8 cellular contexts compared by ENCODE assay signal in the genomic region with DNA sequence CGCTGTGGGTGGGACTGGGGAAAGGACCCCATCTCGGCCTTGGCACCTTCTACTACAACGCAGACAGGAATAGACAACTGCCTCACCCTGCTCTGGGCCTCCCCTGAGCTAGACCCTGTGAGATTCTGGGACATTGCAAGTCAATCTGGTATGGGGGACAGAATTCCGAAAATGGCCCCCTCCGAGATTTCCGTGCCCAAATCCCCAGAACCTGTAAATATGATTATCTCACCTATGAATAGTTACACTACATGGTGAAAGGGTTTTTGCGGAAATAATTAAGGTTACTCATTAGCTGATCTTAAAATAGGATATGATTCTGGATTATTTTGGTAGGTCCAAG. TPM values are rescaled to one million over a fixed set of nuclear protein-coding genes. Genes with fewer than 3 reads are reported as not detected.
DNase-seq lines count a peak whose midpoint lies in the region; ATAC-seq and TF ChIP-seq lines count a peak whose summit lies in the region.

No MANE protein-coding gene starts in this region.

- no peaks in the 10 kb centered on the region for H3K27me3 Mint-ChIP-seq in natural killer cell (ENCODE audit: low read depth in 2 of 2)

- H3K27ac ChIP-seq in ectodermal cell (ENCODE audit: insufficient read depth, low read depth, low read length, poor library complexity, severe bottlenecking), result peak overlapping the region; percentile 97

- intact Hi-C loops in natural killer cell (cut with micrococcal nuclease), result loop anchor here (1.0 kb wide), 3 partner anchors 44 to 61 kb away; a partner anchor contains a TSS

- H3K9me3 ChIP-seq in BE2C (no peaks in the 10 kb centered on the region), MG63 (no peaks in the 10 kb centered on the region), ectodermal cell (ENCODE audit: control insufficient read depth, low read length) (no peaks in the 10 kb centered on the region)

- TF ChIP-seq CTCF in BE2C (IDR thresholded peaks at IDR 0.05; ENCODE audit: low read depth, low read length) (no peak), natural killer cell (IDR thresholded peaks at IDR 0.05) (no peak)

- peak overlapping the region; percentile 97 to 100 for H3K27ac Mint-ChIP-seq in natural killer cell

- DNase-seq in BE2C (no peak), MG63 (no peak), natural killer cell (no peak), NCI-H1105 treated with DMSO at 0.1 percent for 48 hours (lab: John Stamatoyannopoulos, UW) (no peak)
- no peak for DNase-seq in effector CD8-positive, alpha-beta T cell (lab: John Stamatoyannopoulos, UW)

- ATAC-seq in natural killer cell (no peak), HG03175 (IDR thresholded peaks at IDR 0.05; ENCODE audit: unreplicated experiment) (no peak), GM19397 (IDR thresholded peaks at IDR 0.05; ENCODE audit: unreplicated experiment) (no peak)

- peaks cover 25 to 44% of the 10 kb centered on the region in 2 donors for H3K4me1 Mint-ChIP-seq in natural killer cell

- H3K4me3 ChIP-seq in BE2C (ENCODE audit: low read depth, low read length) (peak overlapping the region; percentile 90), MG63 (peak overlapping the region; percentile 71), ectodermal cell (ENCODE audit: insufficient read depth, low read depth, low read length) (peak overlapping the region; percentile 80)

- H3K4me3 Mint-ChIP-seq in natural killer cell, result peak overlapping the region; percentile 97

- no peaks in the 10 kb centered on the region for H3K36me3 Mint-ChIP-seq in natural killer cell

- no peaks in the 10 kb centered on the region for H3K9me3 Mint-ChIP-seq in natural killer cell

- H3K27me3 ChIP-seq in BE2C (no peaks in the 10 kb centered on the region), MG63 (no peaks in the 10 kb centered on the region), ectodermal cell (ENCODE audit: control insufficient read depth, insufficient read depth, low read length, poor library complexity, severe bottlenecking) (no peaks in the 10 kb centered on the region)

- H3K36me3 ChIP-seq in BE2C, result peaks cover 7% of the 10 kb centered on the region; the same call in 1 of the 2 replicates
- peaks cover 17% of the 10 kb centered on the region for H3K36me3 ChIP-seq in MG63
- H3K36me3 ChIP-seq in ectodermal cell (ENCODE audit: control insufficient read depth, insufficient read depth, low read length), result peaks cover 10% of the 10 kb centered on the region

- no peaks in the 10 kb centered on the region for H3K4me1 ChIP-seq in BE2C
- H3K4me1 ChIP-seq in ectodermal cell (ENCODE audit: control insufficient read depth, insufficient read depth, low read length), result peaks cover 6% of the 10 kb centered on the region

- WGBS in ectodermal cell, 2 experiments, result 27 to 31% methylated on average over 5 to 7 of the region's 7 CpGs

RNA-seq across cellular contexts. Expression of a gene that starts 0.6 kb away (rescaled TPM):
- 31.4 TPM for polyA plus RNA-seq in BE2C (2012; ENCODE audit: insufficient read depth, insufficient read length, low read depth)
- 8.3 and 24.7 TPM in 2 replicates for total RNA-seq in MG63 (2014; rRNA removed; shearing (Covaris generic); ENCODE audit: low replicate concordance)
- 19.6 TPM for polyA plus RNA-seq in ectodermal cell (2013, experiment 1 of 4)
- 18.5 TPM for polyA plus RNA-seq in ectodermal cell (2013, experiment 2 of 4)
- 18.4 TPM for polyA plus RNA-seq in ectodermal cell (2013, experiment 3 of 4)
- polyA plus RNA-seq in ectodermal cell (2013, experiment 4 of 4), result 18.6 TPM
- total RNA-seq in natural killer cell, result 10 to 100 TPM in 1 of 3 donors, 1 to 10 TPM in 2; 9.6 to 12.6 (median 9.8) TPM

RNA-seq across cellular contexts. Expression of a gene that starts 8.4 kb away (rescaled TPM):
- 44.5 TPM for polyA plus RNA-seq in BE2C (2012; ENCODE audit: insufficient read depth, insufficient read length, low read depth)
- 5.5 and 13.0 TPM in 2 replicates for total RNA-seq in MG63 (2014; rRNA removed; shearing (Covaris generic); ENCODE audit: low replicate concordance)
- polyA plus RNA-seq in ectodermal cell (2013, experiment 1 of 4), result 14.0 TPM
- 14.3 TPM for polyA plus RNA-seq in ectodermal cell (2013, experiment 2 of 4)
- 13.0 TPM for polyA plus RNA-seq in ectodermal cell (2013, experiment 3 of 4)
- 11.1 TPM for polyA plus RNA-seq in ectodermal cell (2013, experiment 4 of 4)
- total RNA-seq in natural killer cell, result 1 to 10 TPM; 4.6 to 7.0 (median 4.7) TPM

RNA-seq across cellular contexts. Expression of a gene that starts 23.6 kb away (rescaled TPM):
- 511 TPM for polyA plus RNA-seq in BE2C (2012; ENCODE audit: insufficient read depth, insufficient read length, low read depth)
- total RNA-seq in MG63 (2014; rRNA removed; shearing (Covaris generic); ENCODE audit: low replicate concordance), result 352 and 641 TPM in 2 replicates
- 1,177 TPM for polyA plus RNA-seq in ectodermal cell (2013, experiment 1 of 4)
- 1,248 TPM for polyA plus RNA-seq in ectodermal cell (2013, experiment 2 of 4)
- polyA plus RNA-seq in ectodermal cell (2013, experiment 3 of 4), result 686 TPM
- polyA plus RNA-seq in ectodermal cell (2013, experiment 4 of 4), result 770 TPM
- total RNA-seq in natural killer cell, result 100 to 1,000 TPM; 330 to 451 (median 408) TPM

RNA-seq across cellular contexts. Expression of a gene that starts 34.7 kb away (rescaled TPM):
- polyA plus RNA-seq in BE2C (2012; ENCODE audit: insufficient read depth, insufficient read length, low read depth), result 355 TPM
- 50.3 and 58.8 TPM in 2 replicates for total RNA-seq in MG63 (2014; rRNA removed; shearing (Covaris generic); ENCODE audit: low replicate concordance)
- 109 TPM for polyA plus RNA-seq in ectodermal cell (2013, experiment 1 of 4)
- 111 TPM for polyA plus RNA-seq in ectodermal cell (2013, experiment 2 of 4)
- polyA plus RNA-seq in ectodermal cell (2013, experiment 3 of 4), result 106 TPM
- polyA plus RNA-seq in ectodermal cell (2013, experiment 4 of 4), result 125 TPM
- 10 to 100 TPM; 82.7 to 95.7 (median 94.7) TPM for total RNA-seq in natural killer cell

RNA-seq across cellular contexts. Expression of a gene that starts 38.2 kb away (rescaled TPM):
- 219 TPM for polyA plus RNA-seq in BE2C (2012; ENCODE audit: insufficient read depth, insufficient read length, low read depth)
- 132 and 239 TPM in 2 replicates for total RNA-seq in MG63 (2014; rRNA removed; shearing (Covaris generic); ENCODE audit: low replicate concordance)
- polyA plus RNA-seq in ectodermal cell (2013, experiment 1 of 4), result 105 TPM
- 105 TPM for polyA plus RNA-seq in ectodermal cell (2013, experiment 2 of 4)
- 86.3 TPM for polyA plus RNA-seq in ectodermal cell (2013, experiment 3 of 4)
- polyA plus RNA-seq in ectodermal cell (2013, experiment 4 of 4), result 90.7 TPM
- total RNA-seq in natural killer cell, result 10 to 100 TPM; 71.0 to 89.5 (median 81.9) TPM
